In genomic region chr17:67401106-67401505, GRCh38 we compare ENCODE assay signal across 24 cellular contexts. TPM values are rescaled to one million over a fixed set of nuclear protein-coding genes. Genes with fewer than 3 reads are reported as not detected.
DNase-seq lines count a peak whose midpoint lies in the region; ATAC-seq lines count a peak whose summit lies in the region.
"Had no signal": no experiment of that assay in that cellular context is flagged by ENCODE, and none has a peak within 500 bp of the region (broad histone marks: within the 10 kb centered on the region; RNA-seq: fewer than 3 reads in every experiment).

No MANE protein-coding gene starts in this region.

- CTCF ChIA-PET in CD8-positive, alpha-beta memory T cell (lab: Charles Lee): interaction anchor here (1.0 to 1.3 kb wide), 3 partner anchors 23 to 74 kb away, joined by 3 to 5 read pairs (median 4); no protein-coding TSS in a partner anchor

- no peaks in the 10 kb centered on the region for H3K27me3 ChIP-seq in CD8-positive, alpha-beta memory T cell (ENCODE audit: insufficient read depth, low read length, poor library complexity, severe bottlenecking)
- no peaks in the 10 kb centered on the region for H3K27me3 ChIP-seq in effector memory CD4-positive, alpha-beta T cell (replicated peaks; ENCODE audit: control insufficient read depth, insufficient read depth, low read length, poor library complexity, severe bottlenecking)
- H3K27me3 ChIP-seq: SJSA1, suprapubic skin, vagina had no signal

- H3K27ac Mint-ChIP-seq in activated T-cell treated with anti-CD3 and anti-CD28 coated beads, Interleukin-2, amount 50 U/mL, for 24 hours: peak overlapping the region; percentile 83
- peak overlapping the region; percentile 21 to 94 (median 68) for H3K27ac Mint-ChIP-seq in CD8-positive, alpha-beta memory T cell
- peak overlapping the region; percentile 88 for H3K27ac Mint-ChIP-seq in activated naive CD8-positive, alpha-beta T cell treated with anti-CD3 and anti-CD28 coated beads for 36 hours
- peak overlapping the region; percentile 78 for H3K27ac Mint-ChIP-seq in stimulated activated effector memory CD8-positive, alpha-beta T cell treated with anti-CD3 and anti-CD28 coated beads, Interleukin-12 subunit alpha, Interleukin-12 subunit beta, amount 100 ng/mL, for 72 hours
- H3K27ac Mint-ChIP-seq: activated B cell treated with CpG ODN at 0.5 μM for 24 hours, progenitor cell of endocrine pancreas had no signal

- DNase-seq in activated T-cell treated with anti-CD3 and anti-CD28 coated beads, Interleukin-2, amount 50 U/mL, for 24 hours: no peak
- no peak for DNase-seq in activated T-cell treated with anti-CD3 and anti-CD28 coated beads, Interleukin-2, amount 50 U/mL, for 48 hours
- DNase-seq in CD8-positive, alpha-beta memory T cell: no peak
- DNase-seq in activated naive CD8-positive, alpha-beta T cell treated with anti-CD3 and anti-CD28 coated beads for 36 hours: no peak
- no peak for DNase-seq in stimulated activated effector memory CD8-positive, alpha-beta T cell treated with anti-CD3 and anti-CD28 coated beads, Interleukin-12 subunit alpha, Interleukin-12 subunit beta, amount 100 ng/mL, for 72 hours (ENCODE audit: low spot score in 2 of 2)
- DNase-seq in hepatic stellate cell (ENCODE audit: low spot score) (no peak), NCI-H2107 treated with DMSO at 0.1 percent for 48 hours (lab: John Stamatoyannopoulos, UW; ENCODE audit: unreplicated experiment) (no peak)
- DNase-seq in effector memory CD4-positive, alpha-beta T cell: no peak
- DNase-seq: activated B cell treated with CpG ODN at 0.5 μM for 24 hours; anterior cingulate cortex; central memory CD4-positive, alpha-beta T cell; DMS79; HCEC 1CT; NCI-H1436 treated with DMSO at 0.1 percent for 48 hours; NCI-H774; nephron progenitor cell; PC-3; stimulated activated CD4-positive, alpha-beta T cell treated with anti-CD3 and anti-CD28 coated beads, Interleukin-4, amount 100 ng/mL, for 1 hour; T-helper 9 cell had no signal

- no peaks in the 10 kb centered on the region for H3K36me3 ChIP-seq in CD8-positive, alpha-beta memory T cell (ENCODE audit: insufficient read depth, low read length)
- H3K36me3 ChIP-seq in effector memory CD4-positive, alpha-beta T cell (ENCODE audit: control insufficient read depth, insufficient read depth, low read length): no peaks in the 10 kb centered on the region
- H3K36me3 ChIP-seq: SJSA1, suprapubic skin, vagina had no signal

- H3K36me3 Mint-ChIP-seq in activated T-cell treated with anti-CD3 and anti-CD28 coated beads, Interleukin-2, amount 50 U/mL, for 24 hours (ENCODE audit: low read depth): peaks cover 20% of the 10 kb centered on the region
- peaks cover 0 to 25% (median 10%) of the 10 kb centered on the region in 3 donors for H3K36me3 Mint-ChIP-seq in CD8-positive, alpha-beta memory T cell
- peaks cover 30% of the 10 kb centered on the region for H3K36me3 Mint-ChIP-seq in activated naive CD8-positive, alpha-beta T cell treated with anti-CD3 and anti-CD28 coated beads for 36 hours
- peaks cover 13% of the 10 kb centered on the region for H3K36me3 Mint-ChIP-seq in stimulated activated effector memory CD8-positive, alpha-beta T cell treated with anti-CD3 and anti-CD28 coated beads, Interleukin-12 subunit alpha, Interleukin-12 subunit beta, amount 100 ng/mL, for 72 hours

- POLR2A ChIA-PET in CD8-positive, alpha-beta memory T cell (lab: Charles Lee): interaction anchor here (1.0 kb wide), 1 partner anchor 49 kb away, joined by 3 read pairs; no protein-coding TSS in a partner anchor

- ATAC-seq in stimulated activated effector memory CD8-positive, alpha-beta T cell treated with anti-CD3 and anti-CD28 coated beads, Interleukin-12 subunit alpha, Interleukin-12 subunit beta, amount 100 ng/mL, for 72 hours: no peak
- ATAC-seq: PC-3 had no signal

- H3K4me1 ChIP-seq in CD8-positive, alpha-beta memory T cell (ENCODE audit: insufficient read depth, low read length): peaks cover 69% of the 10 kb centered on the region
- H3K4me1 ChIP-seq in effector memory CD4-positive, alpha-beta T cell (ENCODE audit: control insufficient read depth, insufficient read depth, low read length, poor library complexity, severe bottlenecking): peaks cover 14% of the 10 kb centered on the region
- H3K4me1 ChIP-seq: SJSA1, suprapubic skin had no signal

- no peak overlapping the region for H3K27ac ChIP-seq in CD8-positive, alpha-beta memory T cell (ENCODE audit: low read depth, low read length)
- no peak overlapping the region for H3K27ac ChIP-seq in effector memory CD4-positive, alpha-beta T cell (ENCODE audit: insufficient read depth, low read length, poor library complexity, severe bottlenecking)
- H3K27ac ChIP-seq: SJSA1, skin epidermis, suprapubic skin, vagina had no signal

- H3K4me3 Mint-ChIP-seq in activated T-cell treated with anti-CD3 and anti-CD28 coated beads, Interleukin-2, amount 50 U/mL, for 24 hours: peak overlapping the region; percentile 71
- H3K4me3 Mint-ChIP-seq in CD8-positive, alpha-beta memory T cell: peak overlapping the region in 4 of 7 donors; percentile 24 to 68 (median 46)
- H3K4me3 Mint-ChIP-seq in activated naive CD8-positive, alpha-beta T cell treated with anti-CD3 and anti-CD28 coated beads for 36 hours: peak overlapping the region; percentile 45
- H3K4me3 Mint-ChIP-seq in stimulated activated effector memory CD8-positive, alpha-beta T cell treated with anti-CD3 and anti-CD28 coated beads, Interleukin-12 subunit alpha, Interleukin-12 subunit beta, amount 100 ng/mL, for 72 hours: peak overlapping the region; percentile 62
- H3K4me3 Mint-ChIP-seq: activated B cell treated with CpG ODN at 0.5 μM for 24 hours, nephron progenitor cell had no signal

- no peak overlapping the region for H3K4me3 ChIP-seq in CD8-positive, alpha-beta memory T cell (ENCODE audit: low read length)
- H3K4me3 ChIP-seq in effector memory CD4-positive, alpha-beta T cell (ENCODE audit: insufficient read depth, low read depth, low read length, poor library complexity, severe bottlenecking): no peak overlapping the region
- H3K4me3 ChIP-seq: SJSA1, skin epidermis, suprapubic skin, vagina had no signal

- H3K4me1 Mint-ChIP-seq in activated T-cell treated with anti-CD3 and anti-CD28 coated beads, Interleukin-2, amount 50 U/mL, for 24 hours (ENCODE audit: low read depth): peaks cover 76% of the 10 kb centered on the region
- peaks cover 58 to 85% (median 72%) of the 10 kb centered on the region in 3 donors for H3K4me1 Mint-ChIP-seq in CD8-positive, alpha-beta memory T cell
- peaks cover 69% of the 10 kb centered on the region for H3K4me1 Mint-ChIP-seq in activated naive CD8-positive, alpha-beta T cell treated with anti-CD3 and anti-CD28 coated beads for 36 hours
- peaks cover 50% of the 10 kb centered on the region for H3K4me1 Mint-ChIP-seq in stimulated activated effector memory CD8-positive, alpha-beta T cell treated with anti-CD3 and anti-CD28 coated beads, Interleukin-12 subunit alpha, Interleukin-12 subunit beta, amount 100 ng/mL, for 72 hours

- H3K9me3 Mint-ChIP-seq in activated T-cell treated with anti-CD3 and anti-CD28 coated beads, Interleukin-2, amount 50 U/mL, for 24 hours: no peaks in the 10 kb centered on the region
- H3K9me3 Mint-ChIP-seq in CD8-positive, alpha-beta memory T cell: no peaks in the 10 kb centered on the region
- H3K9me3 Mint-ChIP-seq in activated naive CD8-positive, alpha-beta T cell treated with anti-CD3 and anti-CD28 coated beads for 36 hours: peaks cover 2% of the 10 kb centered on the region
- no peaks in the 10 kb centered on the region for H3K9me3 Mint-ChIP-seq in stimulated activated effector memory CD8-positive, alpha-beta T cell treated with anti-CD3 and anti-CD28 coated beads, Interleukin-12 subunit alpha, Interleukin-12 subunit beta, amount 100 ng/mL, for 72 hours
- H3K9me3 Mint-ChIP-seq: activated B cell treated with CpG ODN at 0.5 μM for 24 hours had no signal

- H3K27me3 Mint-ChIP-seq in activated T-cell treated with anti-CD3 and anti-CD28 coated beads, Interleukin-2, amount 50 U/mL, for 24 hours: no peaks in the 10 kb centered on the region
- no peaks in the 10 kb centered on the region for H3K27me3 Mint-ChIP-seq in CD8-positive, alpha-beta memory T cell
- no peaks in the 10 kb centered on the region for H3K27me3 Mint-ChIP-seq in activated naive CD8-positive, alpha-beta T cell treated with anti-CD3 and anti-CD28 coated beads for 36 hours
- H3K27me3 Mint-ChIP-seq: activated B cell treated with CpG ODN at 0.5 μM for 24 hours, progenitor cell of endocrine pancreas had no signal

- no peaks in the 10 kb centered on the region for H3K9me3 ChIP-seq in CD8-positive, alpha-beta memory T cell (ENCODE audit: low read length)
- no peaks in the 10 kb centered on the region for H3K9me3 ChIP-seq in effector memory CD4-positive, alpha-beta T cell (ENCODE audit: control insufficient read depth, low read length)
- H3K9me3 ChIP-seq: SJSA1, suprapubic skin, vagina had no signal

RNA-seq across cellular contexts. Expression of gene PITPNC1, which starts 24.0 kb away (rescaled TPM):
- 10 to 100 TPM; 43.1 to 45.1 TPM for total RNA-seq in CD8-positive, alpha-beta memory T cell
- 163 TPM for polyA plus RNA-seq in CD8-positive, alpha-beta memory T cell
- total RNA-seq in activated naive CD8-positive, alpha-beta T cell treated with anti-CD3 and anti-CD28 coated beads for 36 hours: 10 to 100 TPM; 50.1 to 51.1 TPM

RNA-seq across cellular contexts. Expression of gene PSMD12, which starts 34.7 kb away (rescaled TPM):
- 10 to 100 TPM; 91.1 to 94.2 TPM for total RNA-seq in CD8-positive, alpha-beta memory T cell
- polyA plus RNA-seq in CD8-positive, alpha-beta memory T cell: 40.2 TPM
- total RNA-seq in activated naive CD8-positive, alpha-beta T cell treated with anti-CD3 and anti-CD28 coated beads for 36 hours: 100 to 1,000 TPM; 105 to 110 TPM
